ENCODE assay signal across 8 cellular contexts in genomic region chr16:73058616-73059409, GRCh38. TPM values are rescaled to one million over a fixed set of nuclear protein-coding genes. Genes with fewer than 3 reads are reported as not detected.
DNase-seq lines count a peak whose midpoint lies in the region; ATAC-seq and TF ChIP-seq lines count a peak whose summit lies in the region.

No MANE protein-coding gene starts in this region.

- peak overlapping the region; percentile 11 for H3K27ac ChIP-seq in AG04450 (ENCODE audit: low read depth, low read length)
- H3K27ac ChIP-seq in brain microvascular endothelial cell = peak overlapping the region; percentile 97
- H3K27ac ChIP-seq in layer of hippocampus (ENCODE audit: low read depth, low read length) = peak overlapping the region; percentile 67

- H3K36me3 ChIP-seq in brain microvascular endothelial cell (replicated peaks) = no peaks in the 10 kb centered on the region

- no peak overlapping the region for H3K27ac Mint-ChIP-seq in stimulated activated naive CD8-positive, alpha-beta T cell treated with anti-CD3 and anti-CD28 coated beads, Interleukin-15, Interleukin-2, amounts not matched to agents 100 ng/mL and 50 ng/mL, for 24 hours

- H3K36me3 Mint-ChIP-seq in stimulated activated naive CD8-positive, alpha-beta T cell treated with anti-CD3 and anti-CD28 coated beads, Interleukin-15, Interleukin-2, amounts not matched to agents 100 ng/mL and 50 ng/mL, for 24 hours (ENCODE audit: low read depth) = no peaks in the 10 kb centered on the region

- peaks cover 17% of the 10 kb centered on the region for H3K4me1 Mint-ChIP-seq in stimulated activated naive CD8-positive, alpha-beta T cell treated with anti-CD3 and anti-CD28 coated beads, Interleukin-15, Interleukin-2, amounts not matched to agents 100 ng/mL and 50 ng/mL, for 24 hours (ENCODE audit: low read depth)

- ATAC-seq in GM18505 (IDR thresholded peaks at IDR 0.05; ENCODE audit: unreplicated experiment) = peak; percentile 39
- peak; percentile 31 for ATAC-seq in HG02973 (IDR thresholded peaks at IDR 0.05; ENCODE audit: unreplicated experiment)

- TF ChIP-seq CTCF in AG04450 (IDR thresholded peaks at IDR 0.05; ENCODE audit: low read depth, low read length) (no peak), brain microvascular endothelial cell (IDR thresholded peaks at IDR 0.05; ENCODE audit: low read depth, low read length, missing control alignments) (no peak)

- H3K4me3 ChIP-seq in AG04450 (ENCODE audit: low read depth, low read length) = peak overlapping the region; percentile 72
- peak overlapping the region; percentile 68 for H3K4me3 ChIP-seq in brain microvascular endothelial cell (ENCODE audit: low read depth, low read length)

- no peaks in the 10 kb centered on the region for H3K27me3 ChIP-seq in AG04450 (ENCODE audit: control insufficient read depth, insufficient read depth, low read length)
- H3K27me3 ChIP-seq in brain microvascular endothelial cell (replicated peaks) = no peaks in the 10 kb centered on the region
- peaks cover 8% of the 10 kb centered on the region for H3K27me3 ChIP-seq in layer of hippocampus (ENCODE audit: control insufficient read depth, insufficient read depth, low read length)

- POLR2A ChIA-PET in AG04450 (lab: Yijun Ruan, JAX) = interaction anchor here (0.6 to 1.0 kb wide), 3 partner anchors 23 to 319 kb away, joined by 3 to 6 read pairs (median 4); no protein-coding TSS in a partner anchor

- peaks cover 81% of the 10 kb centered on the region for H3K27me3 Mint-ChIP-seq in stimulated activated naive CD8-positive, alpha-beta T cell treated with anti-CD3 and anti-CD28 coated beads, Interleukin-15, Interleukin-2, amounts not matched to agents 100 ng/mL and 50 ng/mL, for 24 hours

- no peaks in the 10 kb centered on the region for H3K9me3 Mint-ChIP-seq in stimulated activated naive CD8-positive, alpha-beta T cell treated with anti-CD3 and anti-CD28 coated beads, Interleukin-15, Interleukin-2, amounts not matched to agents 100 ng/mL and 50 ng/mL, for 24 hours

- H3K9me3 ChIP-seq in AG04450 (ENCODE audit: control insufficient read depth, insufficient read depth, low read length) = no peaks in the 10 kb centered on the region

- DNase-seq in AG04450 (ENCODE audit: low read depth, low spot score) (no peak), NCI-H748 (lab: John Stamatoyannopoulos, UW; ENCODE audit: unreplicated experiment) (peak; percentile 78), brain microvascular endothelial cell (peak; percentile 67), SIG-M5 treated with dmso at 0.1 percent for 504 hours (lab: John Stamatoyannopoulos, UW; ENCODE audit: unreplicated experiment) (no peak)

- H3K4me3 Mint-ChIP-seq in stimulated activated naive CD8-positive, alpha-beta T cell treated with anti-CD3 and anti-CD28 coated beads, Interleukin-15, Interleukin-2, amounts not matched to agents 100 ng/mL and 50 ng/mL, for 24 hours = peak overlapping the region; percentile 79

- CTCF ChIA-PET in AG04450 (lab: Charles Lee) = interaction anchor here (0.7 to 3.5 kb wide), 3 partner anchors 226 to 546 kb away, joined by 3 to 22 read pairs (median 4); no protein-coding TSS in a partner anchor

- no peak for TF ChIP-seq POLR2A in GM18505 (IDR thresholded peaks at IDR 0.05; ENCODE audit: borderline replicate concordance, extremely low read depth, insufficient read depth, insufficient read length)

- in situ Hi-C loops in brain microvascular endothelial cell (cut with HindIII; ENCODE audit: low pct_ligation_motif_present, low sequenced_read_pairs) = no loop called here

RNA-seq across cellular contexts. Expression of gene ZFHX3, which starts 10.9 kb away (rescaled TPM):
- polyA plus RNA-seq in AG04450 (2011; rRNA removed) = 3.3 and 4.2 TPM in 2 replicates
- polyA minus RNA-seq in AG04450 (2011; rRNA and poly(A)+ RNA removed) = 11.1 and 12.1 TPM in 2 replicates

Comparison
In these comparisons a context has a peak if more than half of its experiments do, and no peak if none do; other contexts are left out.
1. DNase-seq: peak in NCI-H748 (single experiment) and brain microvascular endothelial cell (single experiment); none in AG04450 (single experiment) and SIG-M5 treated with dmso at 0.1 percent for 504 hours (single experiment).
2. H3K27ac ChIP-seq: peak in every context shown above with its lines; median percentile 97 in brain microvascular endothelial cell; 67 in layer of hippocampus; 11 in AG04450.